ENCODE assay signal across 8 cellular contexts in genomic region chr14:21025374-21026151, GRCh38. TPM values are rescaled to one million over a fixed set of nuclear protein-coding genes. Genes with fewer than 3 reads are reported as not detected.
DNase-seq lines count a peak whose midpoint lies in the region; ATAC-seq, FAIRE-seq and TF ChIP-seq lines count a peak whose summit lies in the region.

No MANE protein-coding gene starts in this region.

- TF ChIP-seq CTCF in A549 (IDR thresholded peaks at IDR 0.05): no peak
- TF ChIP-seq CTCF in thoracic aorta (IDR thresholded peaks at IDR 0.05): no peak

- H3K27me3 ChIP-seq in MG63: no peaks in the 10 kb centered on the region
- peaks cover 58% of the 10 kb centered on the region for H3K27me3 ChIP-seq in ectodermal cell (ENCODE audit: control insufficient read depth, insufficient read depth, low read length, poor library complexity, severe bottlenecking)
- peaks cover 57 to 62% of the 10 kb centered on the region in 2 experiments for H3K27me3 ChIP-seq in mesenchymal stem cell (ENCODE audit: control insufficient read depth in 1 of 2, insufficient read depth in 1 of 2, low read length in 2 of 2)
- H3K27me3 ChIP-seq in thoracic aorta (replicated peaks; ENCODE audit: insufficient read depth): no peaks in the 10 kb centered on the region

- H3K4me1 ChIP-seq in A549: 0 out of 3 replicates have a peak, but pooled peaks cover 3% of the 10 kb centered on the region
- H3K4me1 ChIP-seq in ectodermal cell (ENCODE audit: control insufficient read depth, insufficient read depth, low read length): peaks cover 16% of the 10 kb centered on the region
- peaks cover 15% of the 10 kb centered on the region for H3K4me1 ChIP-seq in mesenchymal stem cell (ENCODE audit: control insufficient read depth, insufficient read depth, low read depth, low read length)
- peaks cover 11 to 39% of the 10 kb centered on the region in 2 donors for H3K4me1 ChIP-seq in thoracic aorta (ENCODE audit: control insufficient read depth in 1 of 2, low read depth in 2 of 2)

- no peaks in the 10 kb centered on the region for H3K9me3 ChIP-seq in A549
- H3K9me3 ChIP-seq in MG63: no peaks in the 10 kb centered on the region
- H3K9me3 ChIP-seq in ectodermal cell (ENCODE audit: control insufficient read depth, low read length): no peaks in the 10 kb centered on the region
- H3K9me3 ChIP-seq in mesenchymal stem cell (ENCODE audit: control insufficient read depth, low read length): no peaks in the 10 kb centered on the region
- H3K9me3 ChIP-seq in thoracic aorta: no peaks in the 10 kb centered on the region

- no peak overlapping the region for H4K91ac ChIP-seq in mesenchymal stem cell (ENCODE audit: low read length)

- FAIRE-seq in A549 (lab: Jason Lieb, UNC): no peak

- no peak for DNase-seq in A549 (ENCODE audit: low read depth in 1 of 2, low spot score in 1 of 2)
- no peak for DNase-seq in MG63
- no peak for DNase-seq in mesenchymal stem cell
- no peak for DNase-seq in thoracic aorta (ENCODE audit: low spot score)
- no peak for DNase-seq in HCEC 1CT
- DNase-seq in DMS79 (lab: John Stamatoyannopoulos, UW): no peak
- DNase-seq in stimulated activated CD4-positive, alpha-beta T cell treated with anti-CD3 and anti-CD28 coated beads, Interleukin-1b, Interleukin-23, amount 100 ng/mL, for 48 hours: no peak

- peak overlapping the region in 1 of 2 experiments; percentile 26 for H3K14ac ChIP-seq in mesenchymal stem cell (ENCODE audit: low read length in 2 of 2)

- POLR2A ChIA-PET in A549 (lab: Yijun Ruan, JAX): no interaction called here

- H2BK5ac ChIP-seq in mesenchymal stem cell (ENCODE audit: low read depth, low read length, poor library complexity, severe bottlenecking): no peak overlapping the region

- H3K4me3 ChIP-seq in A549: peak overlapping the region; percentile 58
- H3K4me3 ChIP-seq in MG63: peak overlapping the region; percentile 53
- H3K4me3 ChIP-seq in ectodermal cell (ENCODE audit: insufficient read depth, low read depth, low read length): peak overlapping the region; percentile 46
- peak overlapping the region; percentile 62 to 73 for H3K4me3 ChIP-seq in mesenchymal stem cell (ENCODE audit: insufficient read depth in 1 of 2, low read depth in 1 of 2, low read length in 2 of 2)
- peak overlapping the region; percentile 99 for H3K4me3 ChIP-seq in thoracic aorta

- H2BK12ac ChIP-seq in mesenchymal stem cell (ENCODE audit: low read length in 2 of 2): peak overlapping the region in 1 of 2 experiments; percentile 6

- peak overlapping the region in 1 of 2 experiments; percentile 30 for H3K4ac ChIP-seq in mesenchymal stem cell (ENCODE audit: low read depth in 1 of 2, low read length in 2 of 2)

- ATAC-seq in A549: peak; percentile 37 to 39; a peak in 3 of 6 replicates
- peak; percentile 64 for ATAC-seq in thoracic aorta (ENCODE audit: insufficient number of reproducible peaks, low FRiP score, low read depth)

- CTCF ChIA-PET in A549 (lab: Yijun Ruan, JAX): interaction anchor here (0.9 to 16.3 kb wide), 10 partner anchors 10 to 615 kb away, joined by 3 to 323 read pairs (median 8); partner anchors contain the start of gene RNASE7

- no peak for TF ChIP-seq EP300 in A549 (IDR thresholded peaks at IDR 0.05)

- H2BK120ac ChIP-seq in mesenchymal stem cell (ENCODE audit: low read depth, low read length): no peak overlapping the region

- H3K9ac ChIP-seq in mesenchymal stem cell (ENCODE audit: low read length): no peak overlapping the region

- H3K36me3 ChIP-seq in MG63 (no peaks in the 10 kb centered on the region), ectodermal cell (ENCODE audit: control insufficient read depth, insufficient read depth, low read length) (no peaks in the 10 kb centered on the region), mesenchymal stem cell (ENCODE audit: control insufficient read depth in 1 of 2, insufficient read depth in 2 of 2, low read depth in 1 of 2, low read length in 2 of 2) (peaks cover 0 to 2% of the 10 kb centered on the region in 2 experiments), thoracic aorta (peaks cover 12% of the 10 kb centered on the region)

- H3K18ac ChIP-seq in mesenchymal stem cell (ENCODE audit: low read depth in 1 of 2, low read length in 2 of 2): peak overlapping the region in 1 of 2 experiments; percentile 73

- no peaks in the 10 kb centered on the region for H3K79me1 ChIP-seq in mesenchymal stem cell (replicated peaks; ENCODE audit: low read length, poor library complexity, severe bottlenecking)

- H2AFZ ChIP-seq in mesenchymal stem cell (ENCODE audit: low read depth, low read length): no peak overlapping the region

- no peak overlapping the region for H2AK5ac ChIP-seq in mesenchymal stem cell (ENCODE audit: low read length, severe bottlenecking)

- H4K8ac ChIP-seq in mesenchymal stem cell (ENCODE audit: low read length): no peak overlapping the region

- TF ChIP-seq POLR2A in A549 (IDR thresholded peaks at IDR 0.05; ENCODE audit: low read length): no peak

- TF ChIP-seq RAD21 in A549 (conservative IDR thresholded peaks at IDR 0.05 in 1 of 2, IDR thresholded peaks at IDR 0.05 in 1 of 2): no peak

- H3K23ac ChIP-seq in mesenchymal stem cell (ENCODE audit: low read length in 2 of 2): peak overlapping the region in 1 of 2 experiments; percentile 97

- H2BK15ac ChIP-seq in mesenchymal stem cell (ENCODE audit: low read depth, poor library complexity, severe bottlenecking): peak overlapping the region; percentile 62

- H3K27ac ChIP-seq in A549 (peak overlapping the region; percentile 67 to 84; a peak in 5 of 6 replicates), ectodermal cell (ENCODE audit: insufficient read depth, low read depth, low read length, poor library complexity, severe bottlenecking) (no peak overlapping the region), mesenchymal stem cell (ENCODE audit: low read length, poor library complexity, severe bottlenecking) (no peak overlapping the region), thoracic aorta (peak overlapping the region; percentile 89 to 94)

- 37% methylated on average over 35 of the region's 55 CpGs for WGBS in A549 (ENCODE audit: missing lambda C conversion rate)
- 1% methylated on average over 50 to 54 of the region's 55 CpGs for WGBS in ectodermal cell, 2 experiments
- WGBS in mesenchymal stem cell: 8% methylated on average over 27 of the region's 55 CpGs

- H3K4me2 ChIP-seq in A549: peak overlapping the region; percentile 79
- H3K4me2 ChIP-seq in mesenchymal stem cell (ENCODE audit: low read length, poor library complexity, severe bottlenecking): peak overlapping the region; percentile 94

RNA-seq across cellular contexts. Expression of gene NDRG2, which starts 0.7 kb away (rescaled TPM):
- 6.8 and 8.8 TPM in 2 replicates for polyA plus RNA-seq in A549 (2011; rRNA removed)
- polyA plus RNA-seq in A549 (2012; cell fraction: cytosol; rRNA removed): 4.5 and 5.1 TPM in 2 replicates
- 6.4 and 9.1 TPM in 2 replicates for polyA plus RNA-seq in A549 (2012; cell fraction: nucleus; rRNA removed)
- polyA plus RNA-seq in A549 (2017; fragmentation: RNase III; extraction: RNeasy Plus Mini Kit Qiagen cat#74134 plus additional on column Dnase treatment): 3.6 to 4.7 TPM (median 4.1 TPM) in 3 replicates
- 4.7 TPM in 2 replicates for polyA minus RNA-seq in A549 (2011; rRNA and poly(A)+ RNA removed)
- 17.5 and 51.7 TPM in 2 replicates for total RNA-seq in MG63 (2014; rRNA removed; shearing (Covaris generic); ENCODE audit: low replicate concordance)
- polyA plus RNA-seq in ectodermal cell (2013, experiment 1 of 4): 5.1 TPM
- 4.6 TPM for polyA plus RNA-seq in ectodermal cell (2013, experiment 2 of 4)
- polyA plus RNA-seq in ectodermal cell (2013, experiment 3 of 4): 6.7 TPM
- 9.0 TPM for polyA plus RNA-seq in ectodermal cell (2013, experiment 4 of 4)
- polyA plus RNA-seq in mesenchymal stem cell (2013, experiment 1 of 2): 1.4 TPM
- polyA plus RNA-seq in mesenchymal stem cell (2013, experiment 2 of 2): 1.6 TPM
- 100 to 1,000 TPM; 139 TPM for total RNA-seq in thoracic aorta

RNA-seq across cellular contexts. Expression of gene TPPP2, which starts 4.5 kb away (rescaled TPM):
- polyA plus RNA-seq in A549 (2011; rRNA removed) (not detected in 2 replicates), A549 (2017; fragmentation: RNase III; extraction: RNeasy Plus Mini Kit Qiagen cat#74134 plus additional on column Dnase treatment) (not detected in 3 replicates)
- not detected in 2 replicates for polyA plus RNA-seq in A549 (2012; cell fraction: cytosol; rRNA removed)
- polyA plus RNA-seq in A549 (2012; cell fraction: nucleus; rRNA removed): not detected in 2 replicates
- polyA minus RNA-seq in A549 (2011; rRNA and poly(A)+ RNA removed): not detected in 2 replicates
- not detected in 2 replicates for total RNA-seq in MG63 (2014; rRNA removed; shearing (Covaris generic); ENCODE audit: low replicate concordance)
- not detected for polyA plus RNA-seq in ectodermal cell (2013, experiment 1 of 4)
- not detected for polyA plus RNA-seq in ectodermal cell (2013, experiment 2 of 4)
- not detected for polyA plus RNA-seq in ectodermal cell (2013, experiment 3 of 4)
- not detected for polyA plus RNA-seq in ectodermal cell (2013, experiment 4 of 4)
- polyA plus RNA-seq in mesenchymal stem cell (2013, experiment 1 of 2): not detected
- not detected for polyA plus RNA-seq in mesenchymal stem cell (2013, experiment 2 of 2)
- total RNA-seq in thoracic aorta: not detected

RNA-seq across cellular contexts. Expression of gene RNASE13, which starts 9.0 kb away (rescaled TPM):
- polyA plus RNA-seq in A549 (2011; rRNA removed) (not detected in 2 replicates), A549 (2017; fragmentation: RNase III; extraction: RNeasy Plus Mini Kit Qiagen cat#74134 plus additional on column Dnase treatment) (not detected in 3 replicates)
- polyA plus RNA-seq in A549 (2012; cell fraction: cytosol; rRNA removed): not detected in 2 replicates
- polyA plus RNA-seq in A549 (2012; cell fraction: nucleus; rRNA removed): not detected in 2 replicates
- polyA minus RNA-seq in A549 (2011; rRNA and poly(A)+ RNA removed): not detected in 2 replicates
- not detected in 2 replicates for total RNA-seq in MG63 (2014; rRNA removed; shearing (Covaris generic); ENCODE audit: low replicate concordance)
- polyA plus RNA-seq in ectodermal cell (2013, experiment 1 of 4): not detected
- not detected for polyA plus RNA-seq in ectodermal cell (2013, experiment 2 of 4)
- polyA plus RNA-seq in ectodermal cell (2013, experiment 3 of 4): not detected
- polyA plus RNA-seq in ectodermal cell (2013, experiment 4 of 4): not detected
- not detected for polyA plus RNA-seq in mesenchymal stem cell (2013, experiment 1 of 2)
- polyA plus RNA-seq in mesenchymal stem cell (2013, experiment 2 of 2): not detected
- total RNA-seq in thoracic aorta: not detected

RNA-seq across cellular contexts. Expression of gene RNASE7, which starts 16.6 kb away (rescaled TPM):
- polyA plus RNA-seq in A549 (2011; rRNA removed): not detected in 2 replicates
- not detected in 2 replicates for polyA plus RNA-seq in A549 (2012; cell fraction: cytosol; rRNA removed)
- polyA plus RNA-seq in A549 (2012; cell fraction: nucleus; rRNA removed): not detected in 2 replicates
- polyA plus RNA-seq in A549 (2017; fragmentation: RNase III; extraction: RNeasy Plus Mini Kit Qiagen cat#74134 plus additional on column Dnase treatment): not detected in 3 replicates
- not detected in 2 replicates for polyA minus RNA-seq in A549 (2011; rRNA and poly(A)+ RNA removed)
- not detected in 2 replicates for total RNA-seq in MG63 (2014; rRNA removed; shearing (Covaris generic); ENCODE audit: low replicate concordance)
- not detected for polyA plus RNA-seq in ectodermal cell (2013, experiment 1 of 4)
- polyA plus RNA-seq in ectodermal cell (2013, experiment 2 of 4): not detected
- polyA plus RNA-seq in ectodermal cell (2013, experiment 3 of 4): not detected
- not detected for polyA plus RNA-seq in ectodermal cell (2013, experiment 4 of 4)
- not detected for polyA plus RNA-seq in mesenchymal stem cell (2013, experiment 1 of 2)
- not detected for polyA plus RNA-seq in mesenchymal stem cell (2013, experiment 2 of 2)
- under 1 TPM in 1 of 2 donors, not detected in 1; 0.27 TPM for total RNA-seq in thoracic aorta

RNA-seq across cellular contexts. Expression of gene SLC39A2, which starts 26.5 kb away (rescaled TPM):
- polyA plus RNA-seq in A549 (2011; rRNA removed): 0.09 TPM in 1 of 2 replicates, not detected in the other
- polyA plus RNA-seq in A549 (2012; cell fraction: cytosol; rRNA removed): 0.04 TPM in 1 of 2 replicates, not detected in the other
- polyA plus RNA-seq in A549 (2012; cell fraction: nucleus; rRNA removed): 0.10 and 0.17 TPM in 2 replicates
- 0.07 to 0.17 TPM in 2 of 3 replicates, not detected in the other for polyA plus RNA-seq in A549 (2017; fragmentation: RNase III; extraction: RNeasy Plus Mini Kit Qiagen cat#74134 plus additional on column Dnase treatment)
- 0.29 TPM in 1 of 2 replicates, not detected in the other for polyA minus RNA-seq in A549 (2011; rRNA and poly(A)+ RNA removed)
- not detected in 2 replicates for total RNA-seq in MG63 (2014; rRNA removed; shearing (Covaris generic); ENCODE audit: low replicate concordance)
- polyA plus RNA-seq in ectodermal cell (2013, experiment 1 of 4): not detected
- polyA plus RNA-seq in ectodermal cell (2013, experiment 2 of 4): 0.20 TPM
- not detected for polyA plus RNA-seq in ectodermal cell (2013, experiment 3 of 4)
- polyA plus RNA-seq in ectodermal cell (2013, experiment 4 of 4): not detected
- polyA plus RNA-seq in mesenchymal stem cell (2013, experiment 1 of 2): not detected
- not detected for polyA plus RNA-seq in mesenchymal stem cell (2013, experiment 2 of 2)
- total RNA-seq in thoracic aorta: not detected

Comparison
In these comparisons a context has a peak if more than half of its experiments do, and no peak if none do; other contexts are left out.
1. H3K27ac ChIP-seq: peak in A549 (2 of 2) and thoracic aorta (2 of 2); none in ectodermal cell (single experiment) and mesenchymal stem cell (single experiment).
2. H3K4me3 ChIP-seq: peak in every context shown above with its lines; median percentile 99 in thoracic aorta; 68 in mesenchymal stem cell; 58 in A549; 53 in MG63; 46 in ectodermal cell.